1 cellular context compared by ENCODE assay signal in the genomic region with DNA sequence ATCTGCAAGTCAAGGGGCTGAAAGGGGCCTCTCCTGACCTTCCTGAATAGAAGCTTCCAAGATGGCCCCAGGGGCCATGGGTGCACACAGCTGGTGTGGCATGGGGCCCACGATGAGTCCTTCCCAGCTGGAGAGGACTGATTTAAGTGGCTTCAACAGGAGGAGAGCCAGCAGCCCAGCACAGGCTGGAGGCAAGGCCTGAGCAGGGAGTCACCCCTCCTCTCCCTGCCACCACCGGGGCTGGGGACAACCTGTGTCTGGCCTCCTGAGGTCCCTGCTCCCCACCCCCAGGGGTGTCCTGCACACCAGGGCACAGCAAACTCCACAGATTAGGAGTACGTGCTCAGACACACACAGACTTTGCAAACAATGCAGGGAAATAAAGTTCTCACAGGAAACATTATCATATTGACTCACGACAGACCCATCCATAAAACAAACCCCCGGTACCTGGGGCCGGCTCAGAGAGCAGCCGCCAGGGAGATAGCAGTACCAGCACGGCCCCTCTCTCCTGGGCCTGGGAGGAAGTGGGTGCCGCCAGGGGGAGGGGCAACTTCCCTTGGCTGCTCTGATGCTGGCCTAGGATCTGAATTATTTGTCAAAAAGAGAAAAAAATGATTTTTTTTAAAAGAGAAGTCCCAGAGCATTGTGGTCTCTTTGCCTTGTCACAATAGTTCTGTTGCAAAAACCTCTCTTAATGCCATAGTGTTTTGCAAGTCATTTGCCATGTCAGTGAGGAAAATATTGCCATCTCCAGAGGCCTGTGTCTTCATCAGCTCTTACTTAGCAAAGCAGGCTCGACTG.
TF ChIP-seq lines count a peak whose summit lies in the region.

No MANE protein-coding gene starts in this region.

TF ChIP-seq in HepG2, 621 proteins besides CTCF, POLR2A, EP300 and RAD21 (continued from another document and continues in another):
- TF ChIP-seq MYC (CRISPR knock-in tag; IDR thresholded peaks at IDR 0.05; ENCODE audit: borderline replicate concordance) (peak; percentile 31; the same call in 1 of the 2 replicates), SMAD9 (CRISPR knock-in tag; IDR thresholded peaks at IDR 0.05) (no peak), ZNF180 (CRISPR knock-in tag; IDR thresholded peaks at IDR 0.05; ENCODE audit: borderline replicate concordance, low read depth) (no peak), ZNF564 (CRISPR knock-in tag; IDR thresholded peaks at IDR 0.05) (no peak), LCORL (IDR thresholded peaks at IDR 0.05) (no peak), LCORL (CRISPR knock-in tag; IDR thresholded peaks at IDR 0.05) (peak; percentile 84), PATZ1 (CRISPR knock-in tag; IDR thresholded peaks at IDR 0.05) (peak; percentile 40; the same call in 1 of the 2 replicates), SAP130 (CRISPR knock-in tag; IDR thresholded peaks at IDR 0.05; ENCODE audit: low read depth) (peak; percentile 75), GMEB1 (CRISPR knock-in tag; IDR thresholded peaks at IDR 0.05; ENCODE audit: borderline replicate concordance) (peak; percentile 58; the same call in 1 of the 2 replicates), ZNF598 (CRISPR knock-in tag; IDR thresholded peaks at IDR 0.05; ENCODE audit: borderline replicate concordance) (peak; percentile 20; the same call in 1 of the 2 replicates), TBX2 (CRISPR knock-in tag; IDR thresholded peaks at IDR 0.05; ENCODE audit: borderline replicate concordance) (peak; percentile 68), ZNF546 (CRISPR knock-in tag; conservative IDR thresholded peaks at IDR 0.05) (0 out of 2 replicates have a peak, but pooled peaks have one; percentile 42), NRL (CRISPR knock-in tag; IDR thresholded peaks at IDR 0.05; ENCODE audit: borderline replicate concordance) (peak; percentile 64; the same call in 1 of the 2 replicates), ZNF451 (CRISPR knock-in tag; IDR thresholded peaks at IDR 0.05) (no peak), HDAC1 (CRISPR knock-in tag; IDR thresholded peaks at IDR 0.05) (peak; percentile 72), ZNF709 (CRISPR knock-in tag; IDR thresholded peaks at IDR 0.05) (0 out of 2 replicates have a peak, but pooled peaks have one; percentile 31), ARID5B (CRISPR knock-in tag; IDR thresholded peaks at IDR 0.05) (peak; percentile 66; the same call in 1 of the 2 replicates), ELF3 (CRISPR knock-in tag; IDR thresholded peaks at IDR 0.05) (peak; percentile 76)
- TF ChIP-seq, protein P1, sequence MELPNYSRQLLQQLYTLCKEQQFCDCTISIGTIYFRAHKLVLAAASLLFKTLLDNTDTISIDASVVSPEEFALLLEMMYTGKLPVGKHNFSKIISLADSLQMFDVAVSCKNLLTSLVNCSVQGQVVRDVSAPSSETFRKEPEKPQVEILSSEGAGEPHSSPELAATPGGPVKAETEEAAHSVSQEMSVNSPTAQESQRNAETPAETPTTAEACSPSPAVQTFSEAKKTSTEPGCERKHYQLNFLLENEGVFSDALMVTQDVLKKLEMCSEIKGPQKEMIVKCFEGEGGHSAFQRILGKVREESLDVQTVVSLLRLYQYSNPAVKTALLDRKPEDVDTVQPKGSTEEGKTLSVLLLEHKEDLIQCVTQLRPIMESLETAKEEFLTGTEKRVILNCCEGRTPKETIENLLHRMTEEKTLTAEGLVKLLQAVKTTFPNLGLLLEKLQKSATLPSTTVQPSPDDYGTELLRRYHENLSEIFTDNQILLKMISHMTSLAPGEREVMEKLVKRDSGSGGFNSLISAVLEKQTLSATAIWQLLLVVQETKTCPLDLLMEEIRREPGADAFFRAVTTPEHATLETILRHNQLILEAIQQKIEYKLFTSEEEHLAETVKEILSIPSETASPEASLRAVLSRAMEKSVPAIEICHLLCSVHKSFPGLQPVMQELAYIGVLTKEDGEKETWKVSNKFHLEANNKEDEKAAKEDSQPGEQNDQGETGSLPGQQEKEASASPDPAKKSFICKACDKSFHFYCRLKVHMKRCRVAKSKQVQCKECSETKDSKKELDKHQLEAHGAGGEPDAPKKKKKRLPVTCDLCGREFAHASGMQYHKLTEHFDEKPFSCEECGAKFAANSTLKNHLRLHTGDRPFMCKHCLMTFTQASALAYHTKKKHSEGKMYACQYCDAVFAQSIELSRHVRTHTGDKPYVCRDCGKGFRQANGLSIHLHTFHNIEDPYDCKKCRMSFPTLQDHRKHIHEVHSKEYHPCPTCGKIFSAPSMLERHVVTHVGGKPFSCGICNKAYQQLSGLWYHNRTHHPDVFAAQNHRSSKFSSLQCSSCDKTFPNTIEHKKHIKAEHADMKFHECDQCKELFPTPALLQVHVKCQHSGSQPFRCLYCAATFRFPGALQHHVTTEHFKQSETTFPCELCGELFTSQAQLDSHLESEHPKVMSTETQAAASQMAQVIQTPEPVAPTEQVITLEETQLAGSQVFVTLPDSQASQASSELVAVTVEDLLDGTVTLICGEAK (IDR thresholded peaks at IDR 0.05), result no peak
- TF ChIP-seq, protein P1 (CRISPR knock-in tag; IDR thresholded peaks at IDR 0.05), result peak; percentile 82; the same call in 1 of the 2 replicates
- TF ChIP-seq, protein P2, sequence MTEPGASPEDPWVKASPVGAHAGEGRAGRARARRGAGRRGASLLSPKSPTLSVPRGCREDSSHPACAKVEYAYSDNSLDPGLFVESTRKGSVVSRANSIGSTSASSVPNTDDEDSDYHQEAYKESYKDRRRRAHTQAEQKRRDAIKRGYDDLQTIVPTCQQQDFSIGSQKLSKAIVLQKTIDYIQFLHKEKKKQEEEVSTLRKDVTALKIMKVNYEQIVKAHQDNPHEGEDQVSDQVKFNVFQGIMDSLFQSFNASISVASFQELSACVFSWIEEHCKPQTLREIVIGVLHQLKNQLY (CRISPR knock-in tag; IDR thresholded peaks at IDR 0.05), result peak; percentile 75; the same call in 1 of the 2 replicates
- TF ChIP-seq, protein P3, sequence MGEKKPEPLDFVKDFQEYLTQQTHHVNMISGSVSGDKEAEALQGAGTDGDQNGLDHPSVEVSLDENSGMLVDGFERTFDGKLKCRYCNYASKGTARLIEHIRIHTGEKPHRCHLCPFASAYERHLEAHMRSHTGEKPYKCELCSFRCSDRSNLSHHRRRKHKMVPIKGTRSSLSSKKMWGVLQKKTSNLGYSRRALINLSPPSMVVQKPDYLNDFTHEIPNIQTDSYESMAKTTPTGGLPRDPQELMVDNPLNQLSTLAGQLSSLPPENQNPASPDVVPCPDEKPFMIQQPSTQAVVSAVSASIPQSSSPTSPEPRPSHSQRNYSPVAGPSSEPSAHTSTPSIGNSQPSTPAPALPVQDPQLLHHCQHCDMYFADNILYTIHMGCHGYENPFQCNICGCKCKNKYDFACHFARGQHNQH (CRISPR knock-in tag; IDR thresholded peaks at IDR 0.05), result peak; percentile 84
- TF ChIP-seq, protein P4, sequence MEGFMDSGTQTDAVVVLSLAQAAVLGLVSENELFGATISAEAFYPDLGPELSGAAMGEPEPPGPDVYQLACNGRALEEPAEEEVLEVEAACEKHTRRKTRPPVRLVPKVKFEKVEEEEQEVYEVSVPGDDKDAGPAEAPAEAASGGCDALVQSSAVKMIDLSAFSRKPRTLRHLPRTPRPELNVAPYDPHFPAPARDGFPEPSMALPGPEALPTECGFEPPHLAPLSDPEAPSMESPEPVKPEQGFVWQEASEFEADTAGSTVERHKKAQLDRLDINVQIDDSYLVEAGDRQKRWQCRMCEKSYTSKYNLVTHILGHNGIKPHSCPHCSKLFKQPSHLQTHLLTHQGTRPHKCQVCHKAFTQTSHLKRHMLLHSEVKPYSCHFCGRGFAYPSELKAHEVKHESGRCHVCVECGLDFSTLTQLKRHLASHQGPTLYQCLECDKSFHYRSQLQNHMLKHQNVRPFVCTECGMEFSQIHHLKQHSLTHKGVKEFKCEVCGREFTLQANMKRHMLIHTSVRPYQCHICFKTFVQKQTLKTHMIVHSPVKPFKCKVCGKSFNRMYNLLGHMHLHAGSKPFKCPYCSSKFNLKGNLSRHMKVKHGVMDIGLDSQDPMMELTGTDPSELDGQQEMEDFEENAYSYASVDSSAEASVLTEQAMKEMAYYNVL (CRISPR knock-in tag; IDR thresholded peaks at IDR 0.05; ENCODE audit: borderline replicate concordance), result 0 out of 2 replicates have a peak, but pooled peaks have one; percentile 48
